Comparison of ENCODE assay signal across 1 cellular context in the genomic region with DNA sequence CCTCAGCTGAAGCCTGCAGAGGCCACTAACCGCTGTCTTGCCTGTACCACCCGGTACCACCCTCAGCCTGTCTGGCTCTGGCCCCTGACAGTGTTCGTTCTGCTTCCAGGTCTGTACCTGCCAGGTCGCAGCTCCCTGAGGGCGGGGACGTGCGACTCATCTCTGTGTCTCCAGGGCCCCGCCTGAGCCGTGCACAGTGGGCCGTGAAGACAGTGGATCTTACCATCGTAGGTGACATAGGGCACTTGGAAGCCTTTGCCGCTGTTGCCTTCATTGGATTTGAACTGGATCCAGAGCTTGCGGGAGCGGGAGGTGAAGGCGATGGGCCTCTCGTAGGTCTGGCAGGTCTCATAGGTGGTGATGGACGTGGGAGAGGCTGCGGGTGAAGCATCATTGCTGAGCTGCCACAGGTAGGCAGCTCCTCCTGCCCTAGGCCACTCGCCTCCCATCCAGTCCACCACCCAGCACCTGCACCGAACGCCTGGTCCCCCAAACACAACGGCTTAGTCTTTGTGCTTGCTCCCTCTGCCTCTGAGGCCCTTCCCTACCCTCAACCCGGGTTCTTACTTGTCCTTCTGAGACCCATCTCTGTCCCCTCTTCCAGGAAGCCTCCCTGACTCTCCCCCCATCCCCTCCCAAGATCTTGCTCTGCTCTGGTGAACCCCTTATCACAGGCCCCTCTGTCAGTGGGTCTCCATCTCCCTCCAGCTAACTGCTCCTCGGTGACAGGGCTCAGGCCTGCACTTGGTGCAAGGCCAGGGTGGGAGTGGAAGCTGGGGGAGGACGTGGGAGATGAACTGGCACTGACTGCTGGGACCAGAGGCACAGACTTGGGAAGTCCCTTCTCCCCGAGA.
TF ChIP-seq lines count a peak whose summit lies in the region.

No MANE protein-coding gene starts in this region.

TF ChIP-seq in HCT116, 20 proteins besides CTCF, POLR2A, EP300 and RAD21 (continued from another document):
- no peak for TF ChIP-seq CBX3 (IDR thresholded peaks at IDR 0.05; ENCODE audit: low read depth)
- no peak for TF ChIP-seq SP1 (IDR thresholded peaks at IDR 0.05; ENCODE audit: low read depth)
- TF ChIP-seq ZFX (IDR thresholded peaks at IDR 0.05), result no peak
